Comparison of ENCODE assay signal across 8 cellular contexts in the genomic region with DNA sequence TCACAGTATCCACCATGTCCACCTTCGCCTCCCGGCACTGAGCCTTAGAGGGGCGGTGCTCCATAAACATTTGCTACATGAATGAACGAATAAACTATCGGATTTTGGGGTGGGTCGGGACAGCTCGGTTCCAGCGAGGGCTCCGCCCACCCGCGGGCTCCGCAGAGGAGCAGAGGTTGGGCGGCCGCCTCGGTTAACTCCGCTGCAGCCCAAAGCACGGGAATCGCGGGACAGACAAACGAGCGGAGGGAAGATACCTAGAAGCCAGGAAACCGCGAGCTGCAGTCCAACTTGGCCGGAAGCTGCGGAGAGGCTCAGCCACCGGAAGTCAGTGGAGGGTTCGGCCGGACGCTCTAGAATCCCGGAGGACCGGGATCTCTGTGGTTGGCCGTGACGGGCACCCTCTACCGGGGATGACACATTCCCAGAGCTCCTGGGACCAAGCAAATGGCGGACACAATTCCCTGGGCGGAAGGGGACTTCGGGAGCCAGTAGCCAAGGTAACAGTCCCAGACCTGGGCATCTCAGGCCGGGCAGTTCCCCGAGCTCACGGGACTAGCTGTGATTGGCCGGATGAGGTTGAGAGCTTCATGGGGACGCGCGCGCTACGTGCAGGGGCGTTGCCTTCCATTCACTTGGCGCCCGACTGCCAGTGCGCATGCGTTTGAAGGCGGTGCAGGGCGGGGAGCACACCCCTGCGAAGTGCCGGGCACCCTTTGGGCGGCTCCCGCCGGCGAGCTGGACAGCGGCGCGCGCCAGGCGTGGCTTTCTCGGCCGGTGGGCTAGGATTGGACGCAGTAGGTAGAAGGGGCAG. TPM values are rescaled to one million over a fixed set of nuclear protein-coding genes. Genes with fewer than 3 reads are reported as not detected.
A peak's percentile ranks its signal among the peaks of the same experiment; 100 is the strongest.
DNase-seq lines count a peak whose midpoint lies in the region; ATAC-seq and TF ChIP-seq lines count a peak whose summit lies in the region.

No MANE protein-coding gene starts in this region.

- H3K4me3 Mint-ChIP-seq in activated T-cell treated with anti-CD3 and anti-CD28 coated beads, Interleukin-2, amount 50 U/mL, for 4 hours: peak overlapping the region; percentile 99

- H3K9me3 ChIP-seq in PC-9 (ENCODE audit: insufficient read depth, low read depth): no peaks in the 10 kb centered on the region

- peak overlapping the region; percentile 92 for H2AFZ ChIP-seq in PC-9

- no peaks in the 10 kb centered on the region for H4K20me1 ChIP-seq in PC-9 (ENCODE audit: insufficient read depth)

- ATAC-seq in GM21723 (IDR thresholded peaks at IDR 0.05; ENCODE audit: unreplicated experiment): peak; percentile 92
- ATAC-seq in activated T-cell treated with anti-CD3 and anti-CD28 coated beads, Interleukin-2, amount 50 U/mL, for 4 hours: peak; percentile 95 to 96

- POLR2A ChIA-PET in PC-9 (lab: Charles Lee; ENCODE audit: unreplicated experiment): interaction anchor here (0.5 to 1.5 kb wide), 26 partner anchors 9 to 1458 kb away, joined by 3 to 21 read pairs (median 4); a partner anchor contains a TSS

- H3K4me1 ChIP-seq in PC-9 (replicated peaks; ENCODE audit: insufficient read depth): peaks cover 19% of the 10 kb centered on the region

- peak; percentile 86 for TF ChIP-seq POLR2A in erythroblast (IDR thresholded peaks at IDR 0.05; ENCODE audit: low read length)

- H3K27me3 Mint-ChIP-seq in activated T-cell treated with anti-CD3 and anti-CD28 coated beads, Interleukin-2, amount 50 U/mL, for 4 hours (ENCODE audit: low read depth): no peaks in the 10 kb centered on the region

- BruUV-seq in PC-9 (replicated peaks; lab: Mats Ljungman, UMichigan): TSS peak; percentile 69

- peaks cover 14% of the 10 kb centered on the region for H3K36me3 Mint-ChIP-seq in activated T-cell treated with anti-CD3 and anti-CD28 coated beads, Interleukin-2, amount 50 U/mL, for 4 hours (ENCODE audit: insufficient read depth)

- intact Hi-C loops in PC-9 (cut with micrococcal nuclease; ENCODE audit: unreplicated experiment): no loop called here

- H3K4me1 Mint-ChIP-seq in activated T-cell treated with anti-CD3 and anti-CD28 coated beads, Interleukin-2, amount 50 U/mL, for 4 hours (ENCODE audit: low read depth): peaks cover 11% of the 10 kb centered on the region

- peak overlapping the region; percentile 79 for H3K4me3 ChIP-seq in PC-9

- H3K4me2 ChIP-seq in PC-9: peak overlapping the region; percentile 89

- CTCF ChIA-PET in PC-9 (lab: Charles Lee): interaction anchor here (0.6 to 1.9 kb wide), 5 partner anchors 15 to 1922 kb away, joined by 3 to 27 read pairs (median 3); a partner anchor contains a TSS

- peaks cover 16% of the 10 kb centered on the region for H3F3A ChIP-seq in PC-9 (ENCODE audit: insufficient read depth, low read depth)

- H3K27me3 ChIP-seq in PC-9 (ENCODE audit: insufficient read depth, low read depth): no peaks in the 10 kb centered on the region

- H3K79me2 ChIP-seq in PC-9 (ENCODE audit: low read depth): peaks cover 26% of the 10 kb centered on the region

- DNase-seq in DMS53 treated with DMSO at 0.1 percent for 48 hours (lab: John Stamatoyannopoulos, UW; ENCODE audit: unreplicated experiment): peak; percentile 96
- peak; percentile 99 for DNase-seq in KBM-7
- peak; percentile 97 to 100 for DNase-seq in PC-9
- DNase-seq in activated T-cell treated with anti-CD3 and anti-CD28 coated beads, Interleukin-2, amount 50 U/mL, for 4 hours: peak; percentile 86
- peak; percentile 99 for DNase-seq in erythroblast (lab: John Stamatoyannopoulos, UW)
- DNase-seq in mucosa of gallbladder (ENCODE audit: low spot score): peak; percentile 98
- peak; percentile 94 for DNase-seq in stimulated activated CD8-positive, alpha-beta memory T cell treated with anti-CD3 and anti-CD28 coated beads, Interleukin-4, amount 100 ng/mL, for 24 hours (ENCODE audit: low read depth)

- H3K36me3 ChIP-seq in PC-9 (ENCODE audit: low read depth): 0 out of 2 replicates have a peak, but pooled peaks cover 7% of the 10 kb centered on the region

- no peaks in the 10 kb centered on the region for H3K9me2 ChIP-seq in PC-9 (ENCODE audit: insufficient read depth)

- no peaks in the 10 kb centered on the region for H3K9me3 Mint-ChIP-seq in activated T-cell treated with anti-CD3 and anti-CD28 coated beads, Interleukin-2, amount 50 U/mL, for 4 hours

- in situ Hi-C loops in KBM-7 (cut with MboI; ENCODE audit: low pct_unique_long_range_greater_than_20kb, low sequenced_read_pairs): no loop called here

- 0 out of 2 replicates have a peak, but pooled peaks have one; percentile 21 for TF ChIP-seq CTCF in PC-9 (conservative IDR thresholded peaks at IDR 0.05)

- peak overlapping the region; percentile 79 for H3K27ac ChIP-seq in PC-9

RNA-seq across cellular contexts. Expression of a gene that starts 0.5 kb away (rescaled TPM):
- total RNA-seq in PC-9 (2021): 23.3 and 39.6 TPM in 2 replicates
- total RNA-seq in activated T-cell treated with anti-CD3 and anti-CD28 coated beads, Interleukin-2, amount 50 U/mL, for 4 hours: 10 to 100 TPM; 10.9 to 12.7 (median 12.1) TPM
- total RNA-seq in mucosa of gallbladder: 23.0 TPM

RNA-seq across cellular contexts. Expression of a gene that starts 9.2 kb away (rescaled TPM):
- total RNA-seq in PC-9 (2021): not detected in 2 replicates
- total RNA-seq in activated T-cell treated with anti-CD3 and anti-CD28 coated beads, Interleukin-2, amount 50 U/mL, for 4 hours: under 1 TPM; 0.13 to 0.48 (median 0.30) TPM
- total RNA-seq in mucosa of gallbladder: 303 TPM

RNA-seq across cellular contexts. Expression of a gene that starts 15.3 kb away (rescaled TPM):
- total RNA-seq in PC-9 (2021) (40.2 and 58.7 TPM in 2 replicates), mucosa of gallbladder (25.3 TPM)
- total RNA-seq in activated T-cell treated with anti-CD3 and anti-CD28 coated beads, Interleukin-2, amount 50 U/mL, for 4 hours: 1 to 10 TPM; 5.4 to 7.6 (median 6.6) TPM

RNA-seq across cellular contexts. Expression of a gene that starts 33.2 kb away (rescaled TPM):
- total RNA-seq in PC-9 (2021) (2.0 and 2.3 TPM in 2 replicates), mucosa of gallbladder (7.3 TPM)
- under 1 TPM in 2 of 3 donors, not detected in 1; 0.18 to 0.30 TPM for total RNA-seq in activated T-cell treated with anti-CD3 and anti-CD28 coated beads, Interleukin-2, amount 50 U/mL, for 4 hours

Comparison
In these comparisons a context has a peak if more than half of its experiments do, and no peak if none do; other contexts are left out.
1. Peak in every context shown above with its lines: DNase-seq, ATAC-seq, H3K4me3 ChIP-seq and H3K27ac ChIP-seq.
2. RNA of a gene that starts 9.2 kb away (total RNA-seq): 303 TPM in mucosa of gallbladder (single experiment); 0.13 to 0.48 TPM in activated T-cell treated with anti-CD3 and anti-CD28 coated beads, Interleukin-2, amount 50 U/mL, for 4 hours and not detected in PC-9; every median in the first group is over 100 times any median in the second.